ENCODE assay signal across 8 cellular contexts in the genomic region with DNA sequence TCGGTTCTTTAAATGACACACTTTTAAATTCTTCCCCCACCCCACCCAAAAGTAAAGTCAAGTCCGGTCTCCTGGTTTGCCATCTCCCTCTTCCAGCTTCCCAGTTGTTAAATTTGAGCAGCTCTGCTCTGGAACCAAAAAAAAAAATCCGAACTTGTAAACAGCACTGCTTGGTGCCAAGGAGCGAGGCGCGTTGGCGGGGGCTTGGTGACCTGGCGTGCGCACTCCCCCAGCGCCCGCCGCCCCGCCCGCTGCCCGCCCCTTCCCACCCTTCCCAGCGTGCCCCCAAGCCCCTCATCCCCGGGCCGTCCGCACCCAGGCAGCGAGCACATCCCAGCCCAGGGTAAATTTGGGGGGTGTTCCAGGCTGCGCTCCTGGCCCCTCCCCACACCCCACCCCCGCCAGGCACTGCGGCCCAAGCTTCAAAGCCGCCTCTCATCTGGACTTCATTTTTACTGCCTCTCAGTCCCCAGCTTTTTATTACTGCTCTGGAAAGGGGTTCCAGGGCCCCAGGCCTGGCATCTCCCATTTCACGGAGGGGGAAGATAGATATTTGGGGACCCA. TPM values are rescaled to one million over a fixed set of nuclear protein-coding genes. Genes with fewer than 3 reads are reported as not detected.
A peak's percentile ranks its signal among the peaks of the same experiment; 100 is the strongest.
DNase-seq lines count a peak whose midpoint lies in the region; ATAC-seq and TF ChIP-seq lines count a peak whose summit lies in the region.

No MANE protein-coding gene starts in this region.

- peaks cover 67% of the 10 kb centered on the region for H3F3A ChIP-seq in neural progenitor cell (ENCODE audit: low read depth)

- no peaks in the 10 kb centered on the region for H3K27me3 Mint-ChIP-seq in CD4-positive, alpha-beta T cell
- peaks cover 36% of the 10 kb centered on the region for H3K27me3 Mint-ChIP-seq in neural progenitor cell (ENCODE audit: insufficient read depth, low read depth)

- no peaks in the 10 kb centered on the region for H3K9me3 Mint-ChIP-seq in CD4-positive, alpha-beta T cell
- no peaks in the 10 kb centered on the region for H3K9me3 Mint-ChIP-seq in neural progenitor cell

- peaks cover 80% of the 10 kb centered on the region for H3K4me1 Mint-ChIP-seq in CD4-positive, alpha-beta T cell (ENCODE audit: low read depth)
- H3K4me1 Mint-ChIP-seq in neural progenitor cell, result peaks cover 54% of the 10 kb centered on the region

- peaks cover 41% of the 10 kb centered on the region for H3K79me2 ChIP-seq in neural progenitor cell (ENCODE audit: low read depth)

- peak overlapping the region; percentile 100 for H3K4me3 Mint-ChIP-seq in CD4-positive, alpha-beta T cell
- H3K4me3 Mint-ChIP-seq in neural progenitor cell, result peak overlapping the region; percentile 91

- peak overlapping the region; percentile 54 for H3K4me3 ChIP-seq in RWPE2 (ENCODE audit: severe bottlenecking)
- H3K4me3 ChIP-seq in esophagus squamous epithelium, result peak overlapping the region; percentile 56 to 82 (median 72)
- H3K4me3 ChIP-seq in neural progenitor cell, result peak overlapping the region; percentile 51

- CTCF ChIA-PET in CD4-positive, alpha-beta T cell (lab: Charles Lee), result interaction anchor here (1.6 to 8.3 kb wide), 3 partner anchors 33 to 103 kb away, joined by 5 to 68 read pairs (median 19); a partner anchor contains a TSS

- peaks cover 4% of the 10 kb centered on the region for H4K20me1 ChIP-seq in neural progenitor cell (ENCODE audit: low read depth)

- H2AFZ ChIP-seq in neural progenitor cell (replicated peaks), result no peak overlapping the region

- POLR2A ChIA-PET in CD4-positive, alpha-beta T cell (lab: Charles Lee), result interaction anchor here (0.7 to 5.6 kb wide), 13 partner anchors 11 to 161 kb away, joined by 3 to 43 read pairs (median 18); a partner anchor contains a TSS

- intact Hi-C loops in CD4-positive, alpha-beta T cell (cut with DNase I, micrococcal nuclease), result no loop called here
- intact Hi-C loops in esophagus squamous epithelium (cut with DNase I), result loop anchor here (5.0 kb wide), 1 partner anchor 34 kb away; a partner anchor contains a TSS

- peaks cover 38% of the 10 kb centered on the region for H3K4me1 ChIP-seq in RWPE2 (ENCODE audit: insufficient read depth, poor library complexity, severe bottlenecking)
- peaks cover 49 to 97% (median 63%) of the 10 kb centered on the region in 3 donors for H3K4me1 ChIP-seq in esophagus squamous epithelium
- H3K4me1 ChIP-seq in neural progenitor cell, result peaks cover 53% of the 10 kb centered on the region

- H3K36me3 ChIP-seq in RWPE2 (ENCODE audit: low read depth) (peaks cover 14% of the 10 kb centered on the region), esophagus squamous epithelium (peaks cover 12 to 30% (median 17%) of the 10 kb centered on the region in 3 donors), neural progenitor cell (no peaks in the 10 kb centered on the region)

- WGBS in esophagus squamous epithelium, 2 donors, result 14 to 30% methylated on average over 6 to 16 of the region's 25 CpGs

- H3K27ac ChIP-seq in CD4-positive, alpha-beta T cell (ENCODE audit: low read depth, low read length), result peak overlapping the region; percentile 92
- H3K27ac ChIP-seq in RWPE2 (ENCODE audit: poor library complexity, severe bottlenecking) (peak overlapping the region; percentile 96), esophagus squamous epithelium (peak overlapping the region; percentile 97 to 100 (median 99)), neural progenitor cell (no peak overlapping the region)

- no peaks in the 10 kb centered on the region for H3K9me3 ChIP-seq in CD4-positive, alpha-beta T cell (ENCODE audit: control insufficient read depth, low read length)
- no peaks in the 10 kb centered on the region for H3K9me3 ChIP-seq in RWPE2 (ENCODE audit: severe bottlenecking)
- H3K9me3 ChIP-seq in esophagus squamous epithelium, result no peaks in the 10 kb centered on the region
- H3K9me3 ChIP-seq in neural progenitor cell (ENCODE audit: low read depth), result no peaks in the 10 kb centered on the region

- no peak overlapping the region for H3K9ac ChIP-seq in neural progenitor cell

- peak overlapping the region; percentile 90 for H3K27ac Mint-ChIP-seq in CD4-positive, alpha-beta T cell
- no peak overlapping the region for H3K27ac Mint-ChIP-seq in neural progenitor cell

- TF ChIP-seq CTCF in CD4-positive, alpha-beta T cell (IDR thresholded peaks at IDR 0.05), result no peak
- no peak for TF ChIP-seq CTCF in RWPE2 (IDR thresholded peaks at IDR 0.05; ENCODE audit: poor library complexity, severe bottlenecking)
- TF ChIP-seq CTCF in esophagus squamous epithelium (IDR thresholded peaks at IDR 0.05), result no peak
- no peak for TF ChIP-seq CTCF in neural progenitor cell (IDR thresholded peaks at IDR 0.05)

- no peak for DNase-seq in CD4-positive, alpha-beta T cell
- no peak for DNase-seq in RWPE2 (ENCODE audit: low spot score)
- no peak for DNase-seq in esophagus squamous epithelium (lab: John Stamatoyannopoulos, UW)
- no peak for DNase-seq in neural progenitor cell (ENCODE audit: low spot score)
- no peak for DNase-seq in NCI-H1048 (lab: John Stamatoyannopoulos, UW)
- no peak for DNase-seq in stimulated activated naive CD4-positive, alpha-beta T cell treated with Interleukin-2 at 50 U/mL for 16 hours (lab: John Stamatoyannopoulos, UW)
- DNase-seq in left lobe of liver (ENCODE audit: low spot score), result no peak

- H3K36me3 Mint-ChIP-seq in CD4-positive, alpha-beta T cell (ENCODE audit: low read depth), result peaks cover 49% of the 10 kb centered on the region
- no peaks in the 10 kb centered on the region for H3K36me3 Mint-ChIP-seq in neural progenitor cell

- no peak for TF ChIP-seq POLR2A in esophagus squamous epithelium (IDR thresholded peaks at IDR 0.05)

- ATAC-seq in CD4-positive, alpha-beta T cell (ENCODE audit: poor library complexity), result no peak
- ATAC-seq in RWPE2 (ENCODE audit: low read depth), result no peak
- ATAC-seq in HG02970 (IDR thresholded peaks at IDR 0.05; ENCODE audit: low FRiP score, unreplicated experiment), result no peak
- ATAC-seq in left lobe of liver, result no peak

- peak overlapping the region; percentile 77 for H3K4me2 ChIP-seq in neural progenitor cell

- no peaks in the 10 kb centered on the region for H3K27me3 ChIP-seq in CD4-positive, alpha-beta T cell (ENCODE audit: control insufficient read depth, insufficient read depth, low read length)
- no peaks in the 10 kb centered on the region for H3K27me3 ChIP-seq in RWPE2 (ENCODE audit: insufficient read depth, poor library complexity, severe bottlenecking)
- no peaks in the 10 kb centered on the region for H3K27me3 ChIP-seq in esophagus squamous epithelium
- H3K27me3 ChIP-seq in neural progenitor cell, result peaks cover 16% of the 10 kb centered on the region

RNA-seq across cellular contexts. Expression of a gene that starts 11.6 kb away (rescaled TPM):
- 100 to 1,000 TPM; 166 to 180 TPM for total RNA-seq in CD4-positive, alpha-beta T cell
- 1 to 10 TPM; 4.2 to 7.2 (median 5.9) TPM for total RNA-seq in esophagus squamous epithelium
- total RNA-seq in neural progenitor cell (ENCODE audit: low replicate concordance), result 0.43 TPM in 1 of 2 replicates, not detected in the other
- total RNA-seq in left lobe of liver, result 8.6 TPM

RNA-seq across cellular contexts. Expression of a gene that starts 13.4 kb away (rescaled TPM):
- 10 to 100 TPM; 14.0 to 15.8 TPM for total RNA-seq in CD4-positive, alpha-beta T cell
- total RNA-seq in esophagus squamous epithelium (100 to 1,000 TPM in 3 of 4 donors, 10 to 100 TPM in 1; 98.0 to 171 (median 125) TPM), neural progenitor cell (ENCODE audit: low replicate concordance) (17.0 and 30.9 TPM in 2 replicates), left lobe of liver (2.5 TPM)

RNA-seq across cellular contexts. Expression of a gene that starts 37.9 kb away (rescaled TPM):
- 10 to 100 TPM; 56.7 to 57.3 TPM for total RNA-seq in CD4-positive, alpha-beta T cell
- total RNA-seq in esophagus squamous epithelium (10 to 100 TPM; 11.4 to 30.5 (median 15.7) TPM), neural progenitor cell (ENCODE audit: low replicate concordance) (26.9 and 33.0 TPM in 2 replicates), left lobe of liver (53.6 TPM)

RNA-seq across cellular contexts. Expression of a gene that starts 38.1 kb away (rescaled TPM):
- total RNA-seq in CD4-positive, alpha-beta T cell, result 10 to 100 TPM; 24.4 to 24.7 TPM
- total RNA-seq in esophagus squamous epithelium (10 to 100 TPM in 2 of 4 donors, 1 to 10 TPM in 2; 6.9 to 21.2 (median 9.8) TPM), neural progenitor cell (ENCODE audit: low replicate concordance) (38.4 and 40.4 TPM in 2 replicates), left lobe of liver (25.9 TPM)

RNA-seq across cellular contexts. Expression of a gene that starts 49.5 kb away (rescaled TPM):
- total RNA-seq in CD4-positive, alpha-beta T cell, result under 1 TPM; 0.20 to 0.71 TPM
- total RNA-seq in esophagus squamous epithelium, result 10 to 100 TPM; 32.2 to 85.6 (median 48.0) TPM
- 34.3 and 54.0 TPM in 2 replicates for total RNA-seq in neural progenitor cell (ENCODE audit: low replicate concordance)
- 0.73 TPM for total RNA-seq in left lobe of liver

Comparison
In these comparisons a context has a peak if more than half of its experiments do, and no peak if none do; other contexts are left out.
1. RNA of a gene that starts 11.6 kb away (total RNA-seq): 166 to 180 TPM in CD4-positive, alpha-beta T cell; 8.6 TPM in left lobe of liver (single experiment), 4.2 to 7.2 TPM in esophagus squamous epithelium and 0.43 TPM in neural progenitor cell; every median in the first group is over 10 times any median in the second.
2. Peak in every context shown above with its lines, with median percentiles within 50 percentile points of each other: H3K4me3 ChIP-seq.